ENCODE assay signal across 1 cellular context in genomic region chr2:239146011-239146641, GRCh38.
TF ChIP-seq lines count a peak whose summit lies in the region.

No MANE protein-coding gene starts in this region.

TF ChIP-seq in GM23338, 12 proteins besides CTCF, POLR2A, EP300 and RAD21 (continued from another document):
- no peak for TF ChIP-seq REST (IDR thresholded peaks at IDR 0.05; ENCODE audit: unreplicated experiment)
- TF ChIP-seq ETS1 (IDR thresholded peaks at IDR 0.05) = no peak
- no peak for TF ChIP-seq STAT1 (IDR thresholded peaks at IDR 0.05; ENCODE audit: unreplicated experiment)
- TF ChIP-seq JUNB (IDR thresholded peaks at IDR 0.05; ENCODE audit: unreplicated experiment) = no peak
- no peak for TF ChIP-seq POLR2AphosphoS5 (IDR thresholded peaks at IDR 0.05; ENCODE audit: low read depth)
- TF ChIP-seq NANOG (IDR thresholded peaks at IDR 0.05; ENCODE audit: borderline replicate concordance) = no peak
- no peak for TF ChIP-seq ZNF114 (CRISPR knock-in tag; IDR thresholded peaks at IDR 0.05)
- TF ChIP-seq ZNF331 (CRISPR knock-in tag; IDR thresholded peaks at IDR 0.05; ENCODE audit: low read depth) = no peak
- TF ChIP-seq EZH2 (IDR thresholded peaks at IDR 0.05; ENCODE audit: low read depth, unreplicated experiment) = no peak
